In genomic region chr22:31259798-31260473, GRCh38 we compare ENCODE assay signal across 18 cellular contexts.
"Had no signal": no experiment of that assay in that cellular context is flagged by ENCODE, and none has a peak within 500 bp of the region (broad histone marks: within the 10 kb centered on the region; RNA-seq: fewer than 3 reads in every experiment).

No MANE protein-coding gene starts in this region.

- H3K27ac Mint-ChIP-seq: activated CD8-positive, alpha-beta T cell treated with anti-CD3 and anti-CD28 coated beads, Interleukin-2, amount 10 ng/mL, durations not matched to agents 7 days and 5 days; dendritic cell treated with granulocyte-macrophage colony-stimulating factor and Interleukin-4, amounts not matched to agents 40 ng/mL and 50 ng/mL, for 4 days; neural progenitor cell; stimulated activated naive CD8-positive, alpha-beta T cell treated with anti-CD3 and anti-CD28 coated beads, Interleukin-15, Interleukin-2, amounts not matched to agents 100 ng/mL and 50 ng/mL, for 24 hours had no signal

- H3K4me1 Mint-ChIP-seq: neural progenitor cell had no signal

- H3K4me1 ChIP-seq: neural progenitor cell had no signal

- H3K27me3 Mint-ChIP-seq: activated CD4-positive, alpha-beta T cell treated with anti-CD3 and anti-CD28 coated beads, Interleukin-2, amount 10 ng/mL, durations not matched to agents 24 days and 14 days; dendritic cell treated with granulocyte-macrophage colony-stimulating factor and Interleukin-4, amounts not matched to agents 40 ng/mL and 50 ng/mL, for 4 days; stimulated activated naive CD8-positive, alpha-beta T cell treated with anti-CD3 and anti-CD28 coated beads, Interleukin-15, Interleukin-2, amounts not matched to agents 100 ng/mL and 50 ng/mL, for 24 hours had no signal

- H3K4me3 Mint-ChIP-seq: activated CD4-positive, alpha-beta T cell treated with anti-CD3 and anti-CD28 coated beads, Interleukin-2, amount 10 ng/mL, durations not matched to agents 24 days and 14 days; activated CD8-positive, alpha-beta T cell treated with anti-CD3 and anti-CD28 coated beads, Interleukin-2, amount 10 ng/mL, durations not matched to agents 7 days and 5 days; dendritic cell treated with granulocyte-macrophage colony-stimulating factor and Interleukin-4, amounts not matched to agents 40 ng/mL and 50 ng/mL, for 4 days; neural progenitor cell; stimulated activated naive CD8-positive, alpha-beta T cell treated with anti-CD3 and anti-CD28 coated beads, Interleukin-15, Interleukin-2, amounts not matched to agents 100 ng/mL and 50 ng/mL, for 24 hours had no signal

- H3K27ac ChIP-seq: brain microvascular endothelial cell, heart left ventricle, neural progenitor cell, suprapubic skin had no signal

- H3K36me3 ChIP-seq: neural progenitor cell had no signal

- H3K9me3 Mint-ChIP-seq: activated CD4-positive, alpha-beta T cell treated with anti-CD3 and anti-CD28 coated beads, Interleukin-2, amount 10 ng/mL, durations not matched to agents 24 days and 14 days; dendritic cell treated with granulocyte-macrophage colony-stimulating factor and Interleukin-4, amounts not matched to agents 40 ng/mL and 50 ng/mL, for 4 days; neural progenitor cell; stimulated activated naive CD8-positive, alpha-beta T cell treated with anti-CD3 and anti-CD28 coated beads, Interleukin-15, Interleukin-2, amounts not matched to agents 100 ng/mL and 50 ng/mL, for 24 hours had no signal

- ATAC-seq: activated CD8-positive, alpha-beta T cell treated with anti-CD3 and anti-CD28 coated beads, Interleukin-2, amount 10 ng/mL, durations not matched to agents 7 days and 5 days; heart left ventricle; left cardiac atrium; sciatic nerve had no signal

- DNase-seq: activated CD4-positive, alpha-beta T cell treated with anti-CD3 and anti-CD28 coated beads, Interleukin-2, amount 10 ng/mL, durations not matched to agents 24 days and 14 days; activated CD4-positive, CD25-positive, alpha-beta regulatory T cell; activated CD8-positive, alpha-beta memory T cell treated with anti-CD3 and anti-CD28 coated beads, Interleukin-2, amount 50 U/mL, for 4 hours; activated CD8-positive, alpha-beta T cell treated with anti-CD3 and anti-CD28 coated beads, Interleukin-2, amount 10 ng/mL, durations not matched to agents 7 days and 5 days; activated naive CD4-positive, alpha-beta T cell; anterior cingulate cortex; brain microvascular endothelial cell; effector memory CD4-positive, alpha-beta T cell; heart left ventricle; left cardiac atrium; midbrain; T-helper 2 cell; upper lobe of left lung had no signal

- H3K4me3 ChIP-seq: heart left ventricle, neural progenitor cell, suprapubic skin, upper lobe of left lung had no signal

- H3K9me3 ChIP-seq: heart left ventricle, suprapubic skin, upper lobe of left lung had no signal

- H3K27me3 ChIP-seq: brain microvascular endothelial cell, heart left ventricle, neural progenitor cell, suprapubic skin, upper lobe of left lung had no signal
